In genomic region chr2:196247114-196247978, GRCh38 we compare ENCODE assay signal across 13 cellular contexts.
DNase-seq lines count a peak whose midpoint lies in the region; TF ChIP-seq lines count a peak whose summit lies in the region.
"Had no signal": no experiment of that assay in that cellular context is flagged by ENCODE, and none has a peak within 500 bp of the region (broad histone marks: within the 10 kb centered on the region; RNA-seq: fewer than 3 reads in every experiment).

No MANE protein-coding gene starts in this region.

- TF ChIP-seq CTCF in neural progenitor cell (IDR thresholded peaks at IDR 0.05) (no peak), glutamatergic neuron (IDR thresholded peaks at IDR 0.05; ENCODE audit: partially characterized antibody, unreplicated experiment) (no peak)

- H2AFZ ChIP-seq in neural progenitor cell (replicated peaks): no peak overlapping the region

- no peaks in the 10 kb centered on the region for H4K20me1 ChIP-seq in neural progenitor cell (ENCODE audit: low read depth)
- H4K20me1 ChIP-seq: BLaER1 had no signal

- no peaks in the 10 kb centered on the region for H3K79me2 ChIP-seq in neural progenitor cell (ENCODE audit: low read depth)

- no peaks in the 10 kb centered on the region for H3F3A ChIP-seq in neural progenitor cell (ENCODE audit: low read depth)

- H3K9ac ChIP-seq in neural progenitor cell: no peak overlapping the region
- H3K9ac ChIP-seq: BLaER1 had no signal

- no peaks in the 10 kb centered on the region for H3K4me1 ChIP-seq in neural progenitor cell
- H3K4me1 ChIP-seq: body of pancreas had no signal

- H3K36me3 ChIP-seq in neural progenitor cell: no peaks in the 10 kb centered on the region
- H3K36me3 ChIP-seq: BLaER1, WERI-Rb-1 had no signal

- H3K27me3 Mint-ChIP-seq in IgD-negative memory B cell (no peaks in the 10 kb centered on the region), neural progenitor cell (ENCODE audit: insufficient read depth, low read depth) (no peaks in the 10 kb centered on the region), glutamatergic neuron (ENCODE audit: unreplicated experiment) (peaks cover 1% of the 10 kb centered on the region)

- H3K9me3 Mint-ChIP-seq in IgD-negative memory B cell: no peaks in the 10 kb centered on the region
- H3K9me3 Mint-ChIP-seq in neural progenitor cell: no peaks in the 10 kb centered on the region
- H3K9me3 Mint-ChIP-seq in glutamatergic neuron (ENCODE audit: unreplicated experiment): peaks cover 2% of the 10 kb centered on the region

- H3K4me3 Mint-ChIP-seq in IgD-negative memory B cell (no peak overlapping the region), neural progenitor cell (no peak overlapping the region), glutamatergic neuron (ENCODE audit: unreplicated experiment) (no peak overlapping the region)

- no peak overlapping the region for H3K27ac ChIP-seq in neural progenitor cell
- H3K27ac ChIP-seq: BLaER1, body of pancreas, WERI-Rb-1 had no signal

- H3K4me1 Mint-ChIP-seq in IgD-negative memory B cell (peaks cover 44 to 56% (median 48%) of the 10 kb centered on the region in 3 donors), neural progenitor cell (no peaks in the 10 kb centered on the region), glutamatergic neuron (ENCODE audit: low read depth, unreplicated experiment) (no peaks in the 10 kb centered on the region)

- no peaks in the 10 kb centered on the region for H3K27me3 ChIP-seq in neural progenitor cell
- H3K27me3 ChIP-seq: BLaER1, body of pancreas had no signal

- DNase-seq in AML-193 (lab: John Stamatoyannopoulos, UW) (peak; percentile 66 to 68), dedifferentiated amniotic fluid mesenchymal stem cell (ENCODE audit: extremely low spot score) (peak; percentile 52), neural progenitor cell (ENCODE audit: low spot score) (no peak), NCI-H1048 (lab: John Stamatoyannopoulos, UW) (no peak), NOMO-1 treated with DMSO at 0.1 percent for 48 hours (lab: John Stamatoyannopoulos, UW; ENCODE audit: unreplicated experiment) (no peak), islet precursor cell (no peak), glutamatergic neuron (no peak)
- DNase-seq: body of pancreas, NCI-H1417 treated with DMSO at 0.1 percent for 48 hours, NCI-H524 treated with DMSO at 0.1 percent for 48 hours, WERI-Rb-1 had no signal

- H3K4me2 ChIP-seq in neural progenitor cell: no peak overlapping the region
- H3K4me2 ChIP-seq: BLaER1 had no signal

- H3K4me3 ChIP-seq in neural progenitor cell: no peak overlapping the region
- H3K4me3 ChIP-seq: BLaER1, body of pancreas had no signal

- no peaks in the 10 kb centered on the region for H3K9me3 ChIP-seq in neural progenitor cell (ENCODE audit: low read depth)
- H3K9me3 ChIP-seq: BLaER1, body of pancreas had no signal

- no peaks in the 10 kb centered on the region for H3K36me3 Mint-ChIP-seq in IgD-negative memory B cell
- peaks cover 2% of the 10 kb centered on the region for H3K36me3 Mint-ChIP-seq in neural progenitor cell
- H3K36me3 Mint-ChIP-seq in glutamatergic neuron (ENCODE audit: unreplicated experiment): peaks cover 3% of the 10 kb centered on the region

- H3K27ac Mint-ChIP-seq in IgD-negative memory B cell (peak overlapping the region in 2 of 3 donors; percentile 63 to 86), neural progenitor cell (peak overlapping the region; percentile 10), glutamatergic neuron (ENCODE audit: unreplicated experiment) (no peak overlapping the region)

Comparison
In these comparisons a context has a peak if more than half of its experiments do, and no peak if none do; other contexts are left out.
1. DNase-seq: peak in AML-193 (2 of 2) and dedifferentiated amniotic fluid mesenchymal stem cell (single experiment); none in neural progenitor cell (single experiment), NCI-H1048 (single experiment), NOMO-1 treated with DMSO at 0.1 percent for 48 hours (single experiment), islet precursor cell (single experiment) and glutamatergic neuron (single experiment).